ENCODE assay signal across 20 cellular contexts in genomic region chr4:164571593-164572385, GRCh38.
DNase-seq lines count a peak whose midpoint lies in the region; ATAC-seq and TF ChIP-seq lines count a peak whose summit lies in the region.
"Had no signal": no experiment of that assay in that cellular context is flagged by ENCODE, and none has a peak within 500 bp of the region (broad histone marks: within the 10 kb centered on the region; RNA-seq: fewer than 3 reads in every experiment).

No MANE protein-coding gene starts in this region.

- DNase-seq in MCF 10A (ENCODE audit: unreplicated experiment) (no peak), breast epithelium (ENCODE audit: low spot score in 2 of 2) (no peak), astrocyte of the spinal cord (ENCODE audit: low read depth, low spot score) (peak; percentile 23), islet precursor cell (peak; percentile 75), Calu3 (no peak), HFFc6 (no peak)
- no peak for DNase-seq in naive thymus-derived CD4-positive, alpha-beta T cell
- DNase-seq: 8988T; activated CD4-positive, alpha-beta T cell treated with anti-CD3 and anti-CD28 coated beads for 4 hours; activated CD8-positive, alpha-beta memory T cell treated with anti-CD3 and anti-CD28 coated beads, Interleukin-2, amount 10 ng/mL, durations not matched to agents 7 days and 5 days; immature natural killer cell; NCI-H2081 treated with DMSO at 0.1 percent for 48 hours; NCI-H524 treated with DMSO at 0.1 percent for 48 hours; nephron progenitor cell; Right ventricle myocardium superior; stimulated activated CD4-positive, alpha-beta T cell treated with anti-CD3 and anti-CD28 coated beads, Interleukin-4, amount 100 ng/mL, for 24 hours; upper lobe of right lung had no signal

- no peaks in the 10 kb centered on the region for H3K4me1 ChIP-seq in breast epithelium
- H3K4me1 ChIP-seq in naive thymus-derived CD4-positive, alpha-beta T cell (ENCODE audit: control insufficient read depth in 2 of 2, insufficient read depth in 2 of 2, low read length in 2 of 2) = no peaks in the 10 kb centered on the region
- H3K4me1 ChIP-seq: upper lobe of right lung had no signal

- H3K27me3 Mint-ChIP-seq in MCF 10A (ENCODE audit: insufficient read depth, unreplicated experiment) = no peaks in the 10 kb centered on the region
- H3K27me3 Mint-ChIP-seq in naive thymus-derived CD4-positive, alpha-beta T cell = no peaks in the 10 kb centered on the region
- no peaks in the 10 kb centered on the region for H3K27me3 Mint-ChIP-seq in Calu3 (ENCODE audit: unreplicated experiment)
- no peaks in the 10 kb centered on the region for H3K27me3 Mint-ChIP-seq in HFFc6 (ENCODE audit: insufficient read depth)
- H3K27me3 Mint-ChIP-seq: activated CD8-positive, alpha-beta memory T cell treated with anti-CD3 and anti-CD28 coated beads, Interleukin-2, amount 10 ng/mL, durations not matched to agents 7 days and 5 days; activated T-helper 17 cell treated with anti-CD3 and anti-CD28 coated beads, Interleukin-2, amount 50 U/mL, for 72 hours; central memory CD8-positive, alpha-beta T cell had no signal

- H3K4me3 ChIP-seq in breast epithelium = no peak overlapping the region
- H3K4me3 ChIP-seq in astrocyte of the spinal cord (ENCODE audit: low read depth, low read length) = no peak overlapping the region
- no peak overlapping the region for H3K4me3 ChIP-seq in naive thymus-derived CD4-positive, alpha-beta T cell (ENCODE audit: low read length)
- H3K4me3 ChIP-seq: upper lobe of right lung had no signal

- no peaks in the 10 kb centered on the region for H3K36me3 ChIP-seq in breast epithelium
- no peaks in the 10 kb centered on the region for H3K36me3 ChIP-seq in naive thymus-derived CD4-positive, alpha-beta T cell (ENCODE audit: control insufficient read depth in 2 of 3, insufficient read depth in 3 of 3, low read length in 3 of 3)
- H3K36me3 ChIP-seq: upper lobe of right lung had no signal

- intact Hi-C loops in MCF 10A (cut with micrococcal nuclease) (loop anchor here (2.0 kb wide), 1 partner anchor 77 kb away; no protein-coding TSS in a partner anchor), breast epithelium (cut with DNase I; ENCODE audit: low total_unique reads) (no loop called here), Calu3 (cut with micrococcal nuclease; ENCODE audit: unreplicated experiment) (no loop called here)
- intact Hi-C loops in naive thymus-derived CD4-positive, alpha-beta T cell (cut with micrococcal nuclease) = no loop called here

- H3K27ac Mint-ChIP-seq in MCF 10A (ENCODE audit: low read depth, unreplicated experiment) (peak overlapping the region; percentile 80), Calu3 (ENCODE audit: unreplicated experiment) (no peak overlapping the region), HFFc6 (no peak overlapping the region)
- no peak overlapping the region for H3K27ac Mint-ChIP-seq in naive thymus-derived CD4-positive, alpha-beta T cell
- H3K27ac Mint-ChIP-seq: activated CD8-positive, alpha-beta memory T cell treated with anti-CD3 and anti-CD28 coated beads, Interleukin-2, amount 10 ng/mL, durations not matched to agents 7 days and 5 days; activated T-helper 17 cell treated with anti-CD3 and anti-CD28 coated beads, Interleukin-2, amount 50 U/mL, for 72 hours; immature natural killer cell; nephron progenitor cell had no signal

- in situ Hi-C loops in astrocyte of the spinal cord (cut with HindIII; ENCODE audit: low sequenced_read_pairs) = no loop called here

- no peak overlapping the region for H3K4me3 Mint-ChIP-seq in MCF 10A (ENCODE audit: unreplicated experiment)
- H3K4me3 Mint-ChIP-seq in naive thymus-derived CD4-positive, alpha-beta T cell = no peak overlapping the region
- H3K4me3 Mint-ChIP-seq in Calu3 (ENCODE audit: low read depth, unreplicated experiment) = no peak overlapping the region
- no peak overlapping the region for H3K4me3 Mint-ChIP-seq in HFFc6
- H3K4me3 Mint-ChIP-seq: activated CD8-positive, alpha-beta memory T cell treated with anti-CD3 and anti-CD28 coated beads, Interleukin-2, amount 10 ng/mL, durations not matched to agents 7 days and 5 days; activated T-helper 17 cell treated with anti-CD3 and anti-CD28 coated beads, Interleukin-2, amount 50 U/mL, for 72 hours; central memory CD8-positive, alpha-beta T cell; immature natural killer cell; nephron progenitor cell had no signal

- no peaks in the 10 kb centered on the region for H3K9me3 Mint-ChIP-seq in MCF 10A (ENCODE audit: unreplicated experiment)
- peaks cover 0 to 13% (median 7%) of the 10 kb centered on the region in 11 donors for H3K9me3 Mint-ChIP-seq in naive thymus-derived CD4-positive, alpha-beta T cell
- no peaks in the 10 kb centered on the region for H3K9me3 Mint-ChIP-seq in Calu3 (ENCODE audit: low read depth, unreplicated experiment)
- peaks cover 36% of the 10 kb centered on the region for H3K9me3 Mint-ChIP-seq in HFFc6

- H3K9me3 ChIP-seq in breast epithelium = peaks cover 0 to 5% of the 10 kb centered on the region in 2 donors
- H3K9me3 ChIP-seq in naive thymus-derived CD4-positive, alpha-beta T cell (ENCODE audit: control insufficient read depth in 2 of 3, low read length in 3 of 3) = no peaks in the 10 kb centered on the region
- H3K9me3 ChIP-seq: upper lobe of right lung had no signal

- TF ChIP-seq CTCF in MCF 10A (IDR thresholded peaks at IDR 0.05; ENCODE audit: unreplicated experiment) (no peak), breast epithelium (IDR thresholded peaks at IDR 0.05) (no peak), astrocyte of the spinal cord (IDR thresholded peaks at IDR 0.05; ENCODE audit: low read depth, low read length) (no peak), Calu3 (IDR thresholded peaks at IDR 0.05; ENCODE audit: unreplicated experiment) (no peak), HFFc6 (IDR thresholded peaks at IDR 0.05) (no peak)

- TF ChIP-seq POLR2A in breast epithelium (IDR thresholded peaks at IDR 0.05) = no peak

- BruUV-seq in MCF 10A (replicated peaks; lab: Mats Ljungman, UMichigan) (no TSS peak), Calu3 (replicated peaks; lab: Mats Ljungman, UMichigan) (no TSS peak)

- no peaks in the 10 kb centered on the region for H3K36me3 Mint-ChIP-seq in MCF 10A (ENCODE audit: insufficient read depth, unreplicated experiment)
- no peaks in the 10 kb centered on the region for H3K36me3 Mint-ChIP-seq in naive thymus-derived CD4-positive, alpha-beta T cell
- no peaks in the 10 kb centered on the region for H3K36me3 Mint-ChIP-seq in Calu3 (ENCODE audit: insufficient read depth, unreplicated experiment)
- 0 out of 2 replicates have a peak, but pooled peaks cover 4% of the 10 kb centered on the region for H3K36me3 Mint-ChIP-seq in HFFc6 (ENCODE audit: low read depth)
- H3K36me3 Mint-ChIP-seq: activated CD8-positive, alpha-beta memory T cell treated with anti-CD3 and anti-CD28 coated beads, Interleukin-2, amount 10 ng/mL, durations not matched to agents 7 days and 5 days; immature natural killer cell had no signal

- H3K4me1 Mint-ChIP-seq in MCF 10A (ENCODE audit: insufficient read depth, unreplicated experiment) = peaks cover 8% of the 10 kb centered on the region
- no peaks in the 10 kb centered on the region for H3K4me1 Mint-ChIP-seq in naive thymus-derived CD4-positive, alpha-beta T cell
- no peaks in the 10 kb centered on the region for H3K4me1 Mint-ChIP-seq in Calu3 (ENCODE audit: low read depth, unreplicated experiment)
- no peaks in the 10 kb centered on the region for H3K4me1 Mint-ChIP-seq in HFFc6 (ENCODE audit: low read depth)
- H3K4me1 Mint-ChIP-seq: activated CD8-positive, alpha-beta memory T cell treated with anti-CD3 and anti-CD28 coated beads, Interleukin-2, amount 10 ng/mL, durations not matched to agents 7 days and 5 days; activated T-helper 17 cell treated with anti-CD3 and anti-CD28 coated beads, Interleukin-2, amount 50 U/mL, for 72 hours; central memory CD8-positive, alpha-beta T cell; immature natural killer cell; nephron progenitor cell had no signal

- H3K27me3 ChIP-seq in breast epithelium = no peaks in the 10 kb centered on the region
- no peaks in the 10 kb centered on the region for H3K27me3 ChIP-seq in naive thymus-derived CD4-positive, alpha-beta T cell (ENCODE audit: control insufficient read depth in 2 of 2, insufficient read depth in 2 of 2, low read length in 2 of 2)
- H3K27me3 ChIP-seq: upper lobe of right lung had no signal

- CTCF ChIA-PET in MCF 10A (lab: Yijun Ruan, JAX) (interaction anchor here (0.6 to 0.7 kb wide), 3 partner anchors 82 to 801 kb away, joined by 3 to 5 read pairs (median 4); no protein-coding TSS in a partner anchor), Calu3 (lab: Charles Lee) (no interaction called here)
- CTCF ChIA-PET in naive thymus-derived CD4-positive, alpha-beta T cell (lab: Charles Lee) = no interaction called here

- ATAC-seq in naive thymus-derived CD4-positive, alpha-beta T cell = no peak
- ATAC-seq in GM18517 (IDR thresholded peaks at IDR 0.05; ENCODE audit: unreplicated experiment) = no peak
- ATAC-seq: activated CD8-positive, alpha-beta memory T cell treated with anti-CD3 and anti-CD28 coated beads, Interleukin-2, amount 10 ng/mL, durations not matched to agents 7 days and 5 days; activated T-helper 17 cell treated with anti-CD3 and anti-CD28 coated beads, Interleukin-2, amount 50 U/mL, for 72 hours; upper lobe of right lung had no signal

- POLR2A ChIA-PET in MCF 10A (lab: Yijun Ruan, JAX) = interaction anchor here (0.5 to 3.0 kb wide), 7 partner anchors 15 to 214 kb away, joined by 3 to 24 read pairs (median 3); no protein-coding TSS in a partner anchor
- POLR2A ChIA-PET in naive thymus-derived CD4-positive, alpha-beta T cell (lab: Charles Lee) = no interaction called here

- no peak overlapping the region for H3K27ac ChIP-seq in breast epithelium
- no peak overlapping the region for H3K27ac ChIP-seq in naive thymus-derived CD4-positive, alpha-beta T cell (ENCODE audit: low read depth, low read length)
- H3K27ac ChIP-seq: upper lobe of right lung had no signal

Comparison
In these comparisons a context has a peak if more than half of its experiments do, and no peak if none do; other contexts are left out.
1. DNase-seq: peak in astrocyte of the spinal cord (single experiment) and islet precursor cell (single experiment); none in MCF 10A (single experiment), breast epithelium (0 of 2), naive thymus-derived CD4-positive, alpha-beta T cell (0 of 9), Calu3 (single experiment) and HFFc6 (single experiment).